In genomic region chr12:5796171-5797091, GRCh38 we compare ENCODE assay signal across 9 cellular contexts.
DNase-seq lines count a peak whose midpoint lies in the region; TF ChIP-seq lines count a peak whose summit lies in the region.
"Had no signal": no experiment of that assay in that cellular context is flagged by ENCODE, and none has a peak within 500 bp of the region (broad histone marks: within the 10 kb centered on the region; RNA-seq: fewer than 3 reads in every experiment).

No MANE protein-coding gene starts in this region.

- DNase-seq in DMS 273 (lab: John Stamatoyannopoulos, UW; ENCODE audit: unreplicated experiment) (peak; percentile 31), DMS 273 treated with DMSO at 0.1 percent for 48 hours (lab: John Stamatoyannopoulos, UW) (no peak), MM.1S (no peak), colonic mucosa (peak; percentile 26), SKM-1 treated with dmso at 0.1 percent for 144 hours (lab: John Stamatoyannopoulos, UW; ENCODE audit: unreplicated experiment) (no peak), cerebellar nuclear complex (lab: John Stamatoyannopoulos, UW) (no peak)
- no peak for DNase-seq in effector memory CD4-positive, alpha-beta T cell

- H3K9me3 ChIP-seq in MM.1S (replicated peaks; ENCODE audit: insufficient read depth, low read length) (no peaks in the 10 kb centered on the region), colonic mucosa (no peaks in the 10 kb centered on the region)
- H3K9me3 ChIP-seq in effector memory CD4-positive, alpha-beta T cell (ENCODE audit: control insufficient read depth, low read length) = no peaks in the 10 kb centered on the region

- no peaks in the 10 kb centered on the region for H4K20me1 ChIP-seq in MM.1S (ENCODE audit: insufficient read depth, low read length)

- no peaks in the 10 kb centered on the region for H3K36me3 Mint-ChIP-seq in nephron (ENCODE audit: low read depth)

- no peaks in the 10 kb centered on the region for H3K9me2 ChIP-seq in MM.1S (replicated peaks; ENCODE audit: insufficient read depth, low read length)

- H3K27me3 Mint-ChIP-seq in nephron (ENCODE audit: low read depth) = peaks cover 4% of the 10 kb centered on the region

- no peaks in the 10 kb centered on the region for H3K27me3 ChIP-seq in MM.1S (replicated peaks; ENCODE audit: insufficient read depth, low read length)
- no peaks in the 10 kb centered on the region for H3K27me3 ChIP-seq in colonic mucosa
- no peaks in the 10 kb centered on the region for H3K27me3 ChIP-seq in effector memory CD4-positive, alpha-beta T cell (replicated peaks; ENCODE audit: control insufficient read depth, insufficient read depth, low read length, poor library complexity, severe bottlenecking)

- H3K4me3 ChIP-seq in MM.1S (ENCODE audit: low read length) (no peak overlapping the region), colonic mucosa (no peak overlapping the region)
- no peak overlapping the region for H3K4me3 ChIP-seq in effector memory CD4-positive, alpha-beta T cell (ENCODE audit: insufficient read depth, low read depth, low read length, poor library complexity, severe bottlenecking)
- H3K4me3 ChIP-seq: SK-N-MC had no signal

- no peaks in the 10 kb centered on the region for H3K4me1 ChIP-seq in MM.1S (ENCODE audit: low read length)
- H3K4me1 ChIP-seq in colonic mucosa = no peaks in the 10 kb centered on the region
- no peaks in the 10 kb centered on the region for H3K4me1 ChIP-seq in effector memory CD4-positive, alpha-beta T cell (ENCODE audit: control insufficient read depth, insufficient read depth, low read length, poor library complexity, severe bottlenecking)

- no peaks in the 10 kb centered on the region for H3K9me3 Mint-ChIP-seq in nephron

- H3K27ac Mint-ChIP-seq in nephron = no peak overlapping the region

- H3K9ac ChIP-seq in MM.1S (ENCODE audit: low read length) (no peak overlapping the region), colonic mucosa (ENCODE audit: low read depth in 2 of 2, low read length in 2 of 2) (no peak overlapping the region)

- no peaks in the 10 kb centered on the region for H3K36me3 ChIP-seq in MM.1S (replicated peaks; ENCODE audit: insufficient read depth, low read length)
- H3K36me3 ChIP-seq in colonic mucosa = no peaks in the 10 kb centered on the region
- H3K36me3 ChIP-seq in effector memory CD4-positive, alpha-beta T cell (ENCODE audit: control insufficient read depth, insufficient read depth, low read length) = no peaks in the 10 kb centered on the region

- no peak overlapping the region for H3K4me2 ChIP-seq in MM.1S (ENCODE audit: low read depth, low read length)

- peaks cover 11% of the 10 kb centered on the region for H3K4me1 Mint-ChIP-seq in nephron

- TF ChIP-seq CTCF in MM.1S (IDR thresholded peaks at IDR 0.05; ENCODE audit: low read length) (peak; percentile 29), colonic mucosa (IDR thresholded peaks at IDR 0.05) (peak; percentile 78), nephron (IDR thresholded peaks at IDR 0.05; ENCODE audit: unreplicated experiment in 3 of 3) (peak; percentile 88 to 91 (median 90))

- H3K27ac ChIP-seq in MM.1S (ENCODE audit: low read length) (no peak overlapping the region), colonic mucosa (no peak overlapping the region)
- H3K27ac ChIP-seq in effector memory CD4-positive, alpha-beta T cell (ENCODE audit: insufficient read depth, low read length, poor library complexity, severe bottlenecking) = no peak overlapping the region
- H3K27ac ChIP-seq: SK-N-MC had no signal

- no peak overlapping the region for H3K4me3 Mint-ChIP-seq in nephron

- no peaks in the 10 kb centered on the region for H3K79me2 ChIP-seq in MM.1S (ENCODE audit: low read length)

- no peaks in the 10 kb centered on the region for H3F3A ChIP-seq in MM.1S (ENCODE audit: insufficient read depth, low read length)

- intact Hi-C loops in colonic mucosa (cut with DNase I) = loop anchor here (5.0 kb wide), 2 partner anchors 369 to 624 kb away; no protein-coding TSS in a partner anchor

- H2AFZ ChIP-seq in MM.1S (ENCODE audit: low read length) = no peak overlapping the region

Comparison
In these comparisons a context has a peak if more than half of its experiments do, and no peak if none do; other contexts are left out.
1. DNase-seq: peak in DMS 273 (single experiment) and colonic mucosa (single experiment); none in DMS 273 treated with DMSO at 0.1 percent for 48 hours (single experiment), MM.1S (single experiment), SKM-1 treated with dmso at 0.1 percent for 144 hours (single experiment), cerebellar nuclear complex (0 of 2) and effector memory CD4-positive, alpha-beta T cell (0 of 3).
2. CTCF ChIP-seq: peak in every context shown above with its lines; median percentile 90 in nephron; 78 in colonic mucosa; 29 in MM.1S.